16 cellular contexts compared by ENCODE assay signal in the genomic region with DNA sequence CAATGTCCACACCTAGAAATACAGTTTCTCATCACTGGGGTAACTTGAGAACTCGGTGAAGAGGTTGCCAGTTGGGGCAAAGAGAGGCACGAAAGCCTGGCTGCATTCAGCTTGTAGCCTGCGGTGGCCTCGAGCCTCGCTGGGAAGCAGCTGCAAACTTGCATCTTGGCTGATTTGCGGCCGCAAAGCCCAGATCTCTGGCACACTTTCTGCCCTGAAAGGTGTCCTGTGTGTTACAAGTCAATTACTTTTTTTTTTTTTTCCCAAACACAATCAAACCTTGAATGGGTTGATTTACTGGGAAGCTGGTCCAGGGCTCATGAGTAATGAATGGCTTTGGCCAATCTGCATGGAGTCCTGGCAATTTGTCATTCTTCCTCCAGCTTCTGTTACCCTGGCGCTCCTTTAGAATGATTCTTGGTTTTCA. TPM values are rescaled to one million over a fixed set of nuclear protein-coding genes. Genes with fewer than 3 reads are reported as not detected.
DNase-seq lines count a peak whose midpoint lies in the region; ATAC-seq and TF ChIP-seq lines count a peak whose summit lies in the region.
"Had no signal": no experiment of that assay in that cellular context is flagged by ENCODE, and none has a peak within 500 bp of the region (broad histone marks: within the 10 kb centered on the region; RNA-seq: fewer than 3 reads in every experiment).

No MANE protein-coding gene starts in this region.

- ATAC-seq in activated B cell treated with CpG ODN at 0.5 μM for 24 hours (ENCODE audit: low read depth) (no peak), foreskin keratinocyte (peak; percentile 25), HG02852 (IDR thresholded peaks at IDR 0.05; ENCODE audit: unreplicated experiment) (no peak), Right ventricle myocardium inferior (no peak), GM19452 (IDR thresholded peaks at IDR 0.05; ENCODE audit: unreplicated experiment) (no peak)
- no peak for ATAC-seq in stimulated activated memory B cell treated with anti-CD40 and anti-IgM and Interleukin-4, amounts not matched to agents 10 μg/mL and 1 μg/mL and 100 μg/mL, for 72 hours
- ATAC-seq: activated CD4-positive, CD25-positive, alpha-beta regulatory T cell treated with anti-CD3 and anti-CD28 coated beads, Interleukin-2, amount 50 U/mL, for 24 hours; activated naive CD8-positive, alpha-beta T cell treated with anti-CD3 and anti-CD28 coated beads, Interleukin-2, amount 50 U/mL, for 24 hours; left cardiac atrium had no signal

- H3K27me3 ChIP-seq in Karpas-422 (ENCODE audit: low read length) (no peaks in the 10 kb centered on the region), foreskin keratinocyte (no peaks in the 10 kb centered on the region)
- H3K27me3 ChIP-seq: tibial nerve had no signal

- POLR2A ChIA-PET in activated B cell treated with CpG ODN at 0.5 μM for 24 hours (lab: Charles Lee): interaction anchor here (0.7 to 11.7 kb wide), 6 partner anchors 21 to 1737 kb away, joined by 3 to 216 read pairs (median 6); partner anchors contain the start of gene CFAP251

- no peak overlapping the region for H2AFZ ChIP-seq in Karpas-422 (ENCODE audit: low read length)

- H3K4me3 ChIP-seq in Karpas-422 (ENCODE audit: low read length): peak overlapping the region; percentile 6; the same call in 1 of the 2 replicates
- H3K4me3 ChIP-seq: spleen, tibial nerve had no signal

- H3K27ac ChIP-seq in Karpas-422 (ENCODE audit: low read length) (peak overlapping the region; percentile 95), foreskin keratinocyte (no peak overlapping the region)
- H3K27ac ChIP-seq: spleen, tibial nerve had no signal

- intact Hi-C loops in activated B cell treated with CpG ODN at 0.5 μM for 24 hours (cut with micrococcal nuclease) (loop anchor here (5.0 kb wide), 2 partner anchors 36 to 236 kb away; partner anchors contain the start of gene RHOF), Right ventricle myocardium inferior (cut with DNase I) (no loop called here)

- H3K27ac Mint-ChIP-seq in activated B cell treated with CpG ODN at 0.5 μM for 24 hours: peak overlapping the region; percentile 81
- H3K27ac Mint-ChIP-seq in stimulated activated memory B cell treated with anti-CD40 and anti-IgM and Interleukin-4, amounts not matched to agents 10 μg/mL and 1 μg/mL and 100 μg/mL, for 72 hours: peak overlapping the region; percentile 74
- H3K27ac Mint-ChIP-seq: activated naive CD8-positive, alpha-beta T cell treated with anti-CD3 and anti-CD28 coated beads, Interleukin-2, amount 50 U/mL, for 24 hours had no signal

- no peaks in the 10 kb centered on the region for H3K27me3 Mint-ChIP-seq in activated B cell treated with CpG ODN at 0.5 μM for 24 hours
- H3K27me3 Mint-ChIP-seq in stimulated activated memory B cell treated with anti-CD40 and anti-IgM and Interleukin-4, amounts not matched to agents 10 μg/mL and 1 μg/mL and 100 μg/mL, for 72 hours: no peaks in the 10 kb centered on the region

- DNase-seq in Karpas-422 (peak; percentile 77), activated B cell treated with CpG ODN at 0.5 μM for 24 hours (no peak), foreskin keratinocyte (peak in 1 of 2 donors; percentile 54), Right ventricle myocardium inferior (ENCODE audit: missing footprints) (no peak)
- DNase-seq: activated naive CD8-positive, alpha-beta T cell treated with anti-CD3 and anti-CD28 coated beads, Interleukin-2, amount 50 U/mL, for 24 hours; activated T-cell treated with anti-CD3 and anti-CD28 coated beads for 4 hours; GOT3; left cardiac atrium; NCI-H1436; NCI-H82; spleen had no signal

- H3K9me3 ChIP-seq in Karpas-422 (ENCODE audit: low read length): no peaks in the 10 kb centered on the region
- H3K9me3 ChIP-seq: spleen, tibial nerve had no signal

- no peaks in the 10 kb centered on the region for H3K9me2 ChIP-seq in Karpas-422 (replicated peaks; ENCODE audit: insufficient read depth, low read length)

- H3K36me3 Mint-ChIP-seq in activated B cell treated with CpG ODN at 0.5 μM for 24 hours (ENCODE audit: low read depth): peaks cover 10% of the 10 kb centered on the region
- H3K36me3 Mint-ChIP-seq in stimulated activated memory B cell treated with anti-CD40 and anti-IgM and Interleukin-4, amounts not matched to agents 10 μg/mL and 1 μg/mL and 100 μg/mL, for 72 hours: peaks cover 20% of the 10 kb centered on the region

- peaks cover 92% of the 10 kb centered on the region for H3K4me1 ChIP-seq in Karpas-422 (ENCODE audit: low read length)
- H3K4me1 ChIP-seq in foreskin keratinocyte: peaks cover 22% of the 10 kb centered on the region

- H3K4me3 Mint-ChIP-seq in activated B cell treated with CpG ODN at 0.5 μM for 24 hours: peak overlapping the region; percentile 69
- H3K4me3 Mint-ChIP-seq in stimulated activated memory B cell treated with anti-CD40 and anti-IgM and Interleukin-4, amounts not matched to agents 10 μg/mL and 1 μg/mL and 100 μg/mL, for 72 hours: no peak overlapping the region
- H3K4me3 Mint-ChIP-seq: activated naive CD8-positive, alpha-beta T cell treated with anti-CD3 and anti-CD28 coated beads, Interleukin-2, amount 50 U/mL, for 24 hours had no signal

- peaks cover 68% of the 10 kb centered on the region for H3K79me2 ChIP-seq in Karpas-422 (ENCODE audit: low read length)

- peaks cover 85% of the 10 kb centered on the region for H3K4me1 Mint-ChIP-seq in activated B cell treated with CpG ODN at 0.5 μM for 24 hours
- H3K4me1 Mint-ChIP-seq in stimulated activated memory B cell treated with anti-CD40 and anti-IgM and Interleukin-4, amounts not matched to agents 10 μg/mL and 1 μg/mL and 100 μg/mL, for 72 hours: peaks cover 74% of the 10 kb centered on the region

- peak overlapping the region; percentile 46 for H3K4me2 ChIP-seq in Karpas-422 (ENCODE audit: low read depth, low read length, poor library complexity, severe bottlenecking)

- H4K20me1 ChIP-seq in Karpas-422 (ENCODE audit: insufficient read depth, low read depth, low read length): peaks cover 13% of the 10 kb centered on the region; the same call in 1 of the 2 replicates

- CTCF ChIA-PET in activated B cell treated with CpG ODN at 0.5 μM for 24 hours (lab: Charles Lee): interaction anchor here (0.5 to 4.7 kb wide), 6 partner anchors 9 to 111 kb away, joined by 3 to 42 read pairs (median 4); partner anchors contain the start of gene CFAP251

- H3K9ac ChIP-seq in Karpas-422 (ENCODE audit: low read length): peak overlapping the region; percentile 72

- TF ChIP-seq CTCF in activated B cell treated with CpG ODN at 0.5 μM for 24 hours (IDR thresholded peaks at IDR 0.05) (no peak), foreskin keratinocyte (conservative IDR thresholded peaks at IDR 0.05) (no peak)

- no peaks in the 10 kb centered on the region for H3K9me3 Mint-ChIP-seq in activated B cell treated with CpG ODN at 0.5 μM for 24 hours
- no peaks in the 10 kb centered on the region for H3K9me3 Mint-ChIP-seq in stimulated activated memory B cell treated with anti-CD40 and anti-IgM and Interleukin-4, amounts not matched to agents 10 μg/mL and 1 μg/mL and 100 μg/mL, for 72 hours
- H3K9me3 Mint-ChIP-seq: activated naive CD8-positive, alpha-beta T cell treated with anti-CD3 and anti-CD28 coated beads, Interleukin-2, amount 50 U/mL, for 24 hours had no signal

- peaks cover 6% of the 10 kb centered on the region; the same call in 1 of the 2 replicates for H3K36me3 ChIP-seq in Karpas-422 (ENCODE audit: insufficient read depth, low read length)
- H3K36me3 ChIP-seq: spleen, tibial nerve had no signal

RNA-seq across cellular contexts. Expression of gene BCL7A, which starts 6.5 kb away (rescaled TPM):
- total RNA-seq in Karpas-422 (2014; rRNA removed; shearing (Covaris generic); ENCODE audit: low replicate concordance): 67.2 and 75.5 TPM in 2 replicates
- total RNA-seq in activated B cell treated with CpG ODN at 0.5 μM for 24 hours: 38.6 and 41.4 TPM in 2 replicates
- total RNA-seq in foreskin keratinocyte: 18.2 and 23.2 TPM in 2 replicates
- 5.4 and 7.8 TPM in 2 replicates for polyA plus RNA-seq in foreskin keratinocyte
- 15.8 TPM for total RNA-seq in Right ventricle myocardium inferior

RNA-seq across cellular contexts. Expression of gene MLXIP, which starts 50.4 kb away (rescaled TPM):
- 13.8 and 14.8 TPM in 2 replicates for total RNA-seq in Karpas-422 (2014; rRNA removed; shearing (Covaris generic); ENCODE audit: low replicate concordance)
- total RNA-seq in activated B cell treated with CpG ODN at 0.5 μM for 24 hours: 26.7 and 33.7 TPM in 2 replicates
- 19.2 and 24.2 TPM in 2 replicates for total RNA-seq in foreskin keratinocyte
- 12.5 and 13.5 TPM in 2 replicates for polyA plus RNA-seq in foreskin keratinocyte
- 25.7 TPM for total RNA-seq in Right ventricle myocardium inferior
